1 cellular context compared by ENCODE assay signal in the genomic region with DNA sequence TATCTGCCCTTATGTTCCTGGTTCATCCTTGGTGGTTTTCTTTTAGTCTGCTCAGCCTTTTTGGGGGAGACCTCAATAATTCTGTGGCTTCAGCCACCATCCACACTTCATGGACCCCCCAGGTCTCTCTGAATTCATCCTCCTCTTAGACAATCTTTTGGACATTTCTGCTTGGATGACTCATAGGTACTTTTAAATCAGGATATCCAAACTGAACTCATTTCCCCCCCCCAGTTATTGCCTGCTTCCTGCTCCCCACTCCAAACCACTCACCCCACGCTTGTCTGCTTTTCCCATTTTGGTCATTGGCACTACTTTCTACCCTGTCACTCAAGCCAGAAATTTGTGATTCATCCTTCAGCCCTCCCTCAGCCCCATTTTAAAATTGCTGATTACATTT.
TF ChIP-seq lines count a peak whose summit lies in the region.

No MANE protein-coding gene starts in this region.

TF ChIP-seq in K562, 482 proteins besides CTCF, POLR2A, EP300 and RAD21:
- TF ChIP-seq CCAR2 (IDR thresholded peaks at IDR 0.05; ENCODE audit: low read depth, low read length), result no peak
- TF ChIP-seq, protein P1, sequence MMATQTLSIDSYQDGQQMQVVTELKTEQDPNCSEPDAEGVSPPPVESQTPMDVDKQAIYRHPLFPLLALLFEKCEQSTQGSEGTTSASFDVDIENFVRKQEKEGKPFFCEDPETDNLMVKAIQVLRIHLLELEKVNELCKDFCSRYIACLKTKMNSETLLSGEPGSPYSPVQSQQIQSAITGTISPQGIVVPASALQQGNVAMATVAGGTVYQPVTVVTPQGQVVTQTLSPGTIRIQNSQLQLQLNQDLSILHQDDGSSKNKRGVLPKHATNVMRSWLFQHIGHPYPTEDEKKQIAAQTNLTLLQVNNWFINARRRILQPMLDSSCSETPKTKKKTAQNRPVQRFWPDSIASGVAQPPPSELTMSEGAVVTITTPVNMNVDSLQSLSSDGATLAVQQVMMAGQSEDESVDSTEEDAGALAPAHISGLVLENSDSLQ (IDR thresholded peaks at IDR 0.05), result peak; percentile 32; the same call in 1 of the 2 replicates
- TF ChIP-seq MCM5 (IDR thresholded peaks at IDR 0.05; ENCODE audit: low read depth), result no peak
- TF ChIP-seq, protein P2, sequence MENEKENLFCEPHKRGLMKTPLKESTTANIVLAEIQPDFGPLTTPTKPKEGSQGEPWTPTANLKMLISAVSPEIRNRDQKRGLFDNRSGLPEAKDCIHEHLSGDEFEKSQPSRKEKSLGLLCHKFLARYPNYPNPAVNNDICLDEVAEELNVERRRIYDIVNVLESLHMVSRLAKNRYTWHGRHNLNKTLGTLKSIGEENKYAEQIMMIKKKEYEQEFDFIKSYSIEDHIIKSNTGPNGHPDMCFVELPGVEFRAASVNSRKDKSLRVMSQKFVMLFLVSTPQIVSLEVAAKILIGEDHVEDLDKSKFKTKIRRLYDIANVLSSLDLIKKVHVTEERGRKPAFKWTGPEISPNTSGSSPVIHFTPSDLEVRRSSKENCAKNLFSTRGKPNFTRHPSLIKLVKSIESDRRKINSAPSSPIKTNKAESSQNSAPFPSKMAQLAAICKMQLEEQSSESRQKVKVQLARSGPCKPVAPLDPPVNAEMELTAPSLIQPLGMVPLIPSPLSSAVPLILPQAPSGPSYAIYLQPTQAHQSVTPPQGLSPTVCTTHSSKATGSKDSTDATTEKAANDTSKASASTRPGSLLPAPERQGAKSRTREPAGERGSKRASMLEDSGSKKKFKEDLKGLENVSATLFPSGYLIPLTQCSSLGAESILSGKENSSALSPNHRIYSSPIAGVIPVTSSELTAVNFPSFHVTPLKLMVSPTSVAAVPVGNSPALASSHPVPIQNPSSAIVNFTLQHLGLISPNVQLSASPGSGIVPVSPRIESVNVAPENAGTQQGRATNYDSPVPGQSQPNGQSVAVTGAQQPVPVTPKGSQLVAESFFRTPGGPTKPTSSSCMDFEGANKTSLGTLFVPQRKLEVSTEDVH (IDR thresholded peaks at IDR 0.05; ENCODE audit: low read depth, partially characterized antibody), result no peak
- TF ChIP-seq FOSL1 (tag; conservative IDR thresholded peaks at IDR 0.05), result 0 out of 2 replicates have a peak, but pooled peaks have one; percentile 17
